Comparison of ENCODE assay signal across 10 cellular contexts in genomic region chr6:105359419-105360366, GRCh38. TPM values are rescaled to one million over a fixed set of nuclear protein-coding genes. Genes with fewer than 3 reads are reported as not detected.
DNase-seq lines count a peak whose midpoint lies in the region; ATAC-seq, FAIRE-seq and TF ChIP-seq lines count a peak whose summit lies in the region.
"Had no signal": no experiment of that assay in that cellular context is flagged by ENCODE, and none has a peak within 500 bp of the region (broad histone marks: within the 10 kb centered on the region; RNA-seq: fewer than 3 reads in every experiment).

No MANE protein-coding gene starts in this region.

- intact Hi-C loops in left lung (cut with DNase I): no loop called here
- intact Hi-C loops in posterior vena cava (cut with DNase I): no loop called here

- peaks cover 27% of the 10 kb centered on the region for H3K4me1 Mint-ChIP-seq in astrocyte (ENCODE audit: low read depth, unreplicated experiment)

- H3K9me3 ChIP-seq in BE2C (no peaks in the 10 kb centered on the region), astrocyte (ENCODE audit: insufficient read depth, low read depth, low read length) (no peaks in the 10 kb centered on the region), left lung (no peaks in the 10 kb centered on the region), suprapubic skin (no peaks in the 10 kb centered on the region)
- H3K9me3 ChIP-seq: mucosa of descending colon had no signal

- H3K4me3 ChIP-seq in BE2C (ENCODE audit: low read depth, low read length): no peak overlapping the region
- H3K4me3 ChIP-seq in astrocyte (ENCODE audit: insufficient read depth, low read depth, low read length): no peak overlapping the region
- H3K4me3 ChIP-seq in left lung: no peak overlapping the region
- no peak overlapping the region for H3K4me3 ChIP-seq in suprapubic skin
- H3K4me3 ChIP-seq: mucosa of descending colon had no signal

- H3K36me3 ChIP-seq in BE2C (peaks cover 9% of the 10 kb centered on the region), astrocyte (ENCODE audit: insufficient read depth, low read length) (peaks cover 12% of the 10 kb centered on the region), left lung (peaks cover 0 to 34% of the 10 kb centered on the region in 2 donors), suprapubic skin (peaks cover 20% of the 10 kb centered on the region)

- FAIRE-seq in astrocyte (lab: Jason Lieb, UNC): peak; percentile 71

- H3K27me3 Mint-ChIP-seq in astrocyte (ENCODE audit: low read depth, unreplicated experiment): no peaks in the 10 kb centered on the region

- peak overlapping the region; percentile 34 for H3K4me3 Mint-ChIP-seq in astrocyte (ENCODE audit: unreplicated experiment)

- TF ChIP-seq POLR2A in suprapubic skin (IDR thresholded peaks at IDR 0.05): no peak

- peak overlapping the region; percentile 45 for H3K4me2 ChIP-seq in astrocyte (ENCODE audit: low read length)

- peak; percentile 22; the same call in 1 of the 2 replicates for TF ChIP-seq CTCF in BE2C (IDR thresholded peaks at IDR 0.05; ENCODE audit: low read depth, low read length)
- no peak for TF ChIP-seq CTCF in astrocyte (IDR thresholded peaks at IDR 0.05; ENCODE audit: insufficient read depth, low read depth, low read length)
- no peak for TF ChIP-seq CTCF in left lung (IDR thresholded peaks at IDR 0.05)
- no peak for TF ChIP-seq CTCF in suprapubic skin (IDR thresholded peaks at IDR 0.05)

- H3K27me3 ChIP-seq in BE2C (no peaks in the 10 kb centered on the region), astrocyte (ENCODE audit: insufficient read depth, low read length) (no peaks in the 10 kb centered on the region), left lung (no peaks in the 10 kb centered on the region), suprapubic skin (no peaks in the 10 kb centered on the region)

- peak overlapping the region; percentile 0 for H2AFZ ChIP-seq in astrocyte (ENCODE audit: low read depth, low read length)

- peaks cover 22% of the 10 kb centered on the region for H3K36me3 Mint-ChIP-seq in astrocyte (ENCODE audit: low read depth, unreplicated experiment)

- peak overlapping the region; percentile 99 for H3K27ac Mint-ChIP-seq in astrocyte (ENCODE audit: unreplicated experiment)

- DNase-seq in BE2C: no peak
- peak; percentile 95 for DNase-seq in astrocyte (ENCODE audit: low read depth)
- no peak for DNase-seq in left lung
- no peak for DNase-seq in NCI-H2196 (lab: John Stamatoyannopoulos, UW; ENCODE audit: unreplicated experiment)
- DNase-seq in suprapubic skin (ENCODE audit: low spot score in 2 of 2): no peak
- DNase-seq in posterior vena cava (ENCODE audit: low spot score): no peak
- DNase-seq: cortex of kidney, mucosa of descending colon had no signal

- no peaks in the 10 kb centered on the region for H4K20me1 ChIP-seq in astrocyte (ENCODE audit: insufficient read depth, low read length)

- no peak for TF ChIP-seq EP300 in suprapubic skin (IDR thresholded peaks at IDR 0.05)

- H3K27ac ChIP-seq in astrocyte (ENCODE audit: low read depth, low read length) (peak overlapping the region; percentile 75), left lung (peak overlapping the region; percentile 3 to 46), suprapubic skin (no peak overlapping the region)

- H3K9ac ChIP-seq in astrocyte (ENCODE audit: low read length): peak overlapping the region; percentile 13

- H3K79me2 ChIP-seq in astrocyte (ENCODE audit: insufficient read depth, low read length): peaks cover 2% of the 10 kb centered on the region

- ATAC-seq in HG02885 (IDR thresholded peaks at IDR 0.05; ENCODE audit: poor library complexity, unreplicated experiment): peak; percentile 69
- ATAC-seq in left lung: peak; percentile 95
- no peak for ATAC-seq in HG03095 (IDR thresholded peaks at IDR 0.05; ENCODE audit: unreplicated experiment)
- ATAC-seq: mucosa of descending colon had no signal

- H3K9me3 Mint-ChIP-seq in astrocyte (ENCODE audit: unreplicated experiment): no peaks in the 10 kb centered on the region

- H3K4me1 ChIP-seq in BE2C (peaks cover 22% of the 10 kb centered on the region), astrocyte (ENCODE audit: insufficient read depth, low read length) (peaks cover 18% of the 10 kb centered on the region), left lung (peaks cover 0 to 4% of the 10 kb centered on the region in 2 donors), suprapubic skin (peaks cover 4% of the 10 kb centered on the region)

- WGBS in suprapubic skin: 95% methylated on average over 10 of the region's 10 CpGs

RNA-seq across cellular contexts. Expression of gene PREP, which starts 43.2 kb away (rescaled TPM):
- 36.2 TPM for polyA plus RNA-seq in BE2C (2012; ENCODE audit: insufficient read depth, insufficient read length, low read depth)
- total RNA-seq in astrocyte (55.4 and 56.0 TPM in 2 replicates), left lung (10 to 100 TPM; 34.9 to 36.6 TPM), suprapubic skin (10 to 100 TPM; 22.1 to 36.0 (median 30.3) TPM), posterior vena cava (10 to 100 TPM; 20.5 to 21.2 TPM)
